21 cellular contexts compared by ENCODE assay signal in genomic region chr16:80654094-80654862, GRCh38.
"Had no signal": no experiment of that assay in that cellular context is flagged by ENCODE, and none has a peak within 500 bp of the region (broad histone marks: within the 10 kb centered on the region; RNA-seq: fewer than 3 reads in every experiment).

No MANE protein-coding gene starts in this region.

- H3K36me3 ChIP-seq: colonic mucosa, esophagus squamous epithelium, left lung, neutrophil, right lobe of liver, spleen, uterus had no signal

- H3K27ac ChIP-seq: colonic mucosa, esophagus squamous epithelium, left lung, neutrophil, psoas muscle, right lobe of liver, spleen, uterus had no signal

- H3K4me1 ChIP-seq: colonic mucosa, esophagus squamous epithelium, psoas muscle, uterus had no signal

- H3K4me3 ChIP-seq: colonic mucosa, esophagus squamous epithelium, left lung, lung, psoas muscle, right lobe of liver, spleen, uterus had no signal

- FAIRE-seq: keratinocyte had no signal

- DNase-seq: colonic mucosa; dermis blood vessel endothelial cell; esophagus squamous epithelium; foreskin fibroblast; immature natural killer cell; left lung; mesenchymal stem cell; naive thymus-derived CD4-positive, alpha-beta T cell; nephron progenitor cell; psoas muscle; retina; right lobe of liver; spleen; stimulated activated CD4-positive, alpha-beta T cell treated with anti-CD3 and anti-CD28 coated beads, Interleukin-15, amount 100 ng/mL, for 24 hours; stimulated activated CD4-positive, alpha-beta T cell treated with anti-CD3 and anti-CD28 coated beads, Interleukin-1b, Interleukin-23, amount 100 ng/mL, for 48 hours; stimulated activated CD4-positive, alpha-beta T cell treated with anti-CD3 and anti-CD28 coated beads, Interleukin-4, amount 100 ng/mL, for 24 hours; trophoblast cell; uterus had no signal

- H3K9me3 ChIP-seq: colonic mucosa, esophagus squamous epithelium, neutrophil, uterus had no signal

- H3K27me3 ChIP-seq: colonic mucosa, esophagus squamous epithelium, left lung, neutrophil, right lobe of liver, spleen, uterus had no signal
